In the genomic region with DNA sequence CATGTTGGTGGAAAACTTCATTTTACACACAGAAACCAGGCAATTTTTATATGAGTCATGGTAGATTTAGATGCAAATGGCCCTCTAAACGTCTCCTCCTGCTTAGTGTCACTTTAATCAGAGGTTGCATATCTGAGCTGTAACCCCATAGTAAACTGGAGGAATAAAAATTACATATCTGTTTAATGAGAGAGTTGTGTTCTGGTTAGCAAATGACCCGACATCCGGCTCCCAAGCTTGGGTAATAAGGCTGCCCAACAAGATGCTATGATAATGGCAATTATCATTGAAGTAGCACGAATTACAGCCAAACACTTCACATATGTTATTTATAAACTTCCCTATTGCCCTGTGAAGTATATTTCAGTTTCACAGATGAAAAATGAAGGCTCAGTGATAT, we compare ENCODE assay signal across 25 cellular contexts. TPM values are rescaled to one million over a fixed set of nuclear protein-coding genes. Genes with fewer than 3 reads are reported as not detected.
DNase-seq lines count a peak whose midpoint lies in the region; ATAC-seq, FAIRE-seq and TF ChIP-seq lines count a peak whose summit lies in the region.
"Had no signal": no experiment of that assay in that cellular context is flagged by ENCODE, and none has a peak within 500 bp of the region (broad histone marks: within the 10 kb centered on the region; RNA-seq: fewer than 3 reads in every experiment).

No MANE protein-coding gene starts in this region.

- no peaks in the 10 kb centered on the region for H3K79me2 ChIP-seq in astrocyte (ENCODE audit: insufficient read depth, low read length)
- no peaks in the 10 kb centered on the region for H3K79me2 ChIP-seq in smooth muscle cell (ENCODE audit: low read depth)

- H3K9ac ChIP-seq in astrocyte (ENCODE audit: low read length) (no peak overlapping the region), smooth muscle cell (ENCODE audit: low read depth) (peak overlapping the region; percentile 21)
- H3K9ac ChIP-seq: BLaER1 treated with 17β-estradiol and CSF1 and Interleukin-3, amounts not matched to agents 10 nM and 100 nM had no signal

- peak; percentile 45 for DNase-seq in BE2C
- no peak for DNase-seq in RWPE2 (ENCODE audit: low spot score)
- DNase-seq in astrocyte (ENCODE audit: low read depth), result no peak
- DNase-seq in smooth muscle cell (lab: John Stamatoyannopoulos, UW; ENCODE audit: unreplicated experiment), result no peak
- DNase-seq in pancreas, result no peak
- DNase-seq in nucleus accumbens (lab: John Stamatoyannopoulos, UW), result no peak
- DNase-seq in AG08396 (ENCODE audit: low spot score), result no peak
- DNase-seq: Caco-2; CD4-positive, alpha-beta memory T cell; DMS 273 treated with DMSO at 0.1 percent for 48 hours; GDM1; MV-4-11; NCI-H1105 treated with DMSO at 0.1 percent for 48 hours; NCI-H1694; NCI-H2081; NCI-H2171; NCI-H345; NCI-H524; NCI-H774; NK-92 treated with Interleukin-12 subunit alpha and Interleukin-12 subunit beta, amount 100 ng/mL, for 24 hours had no signal

- no peaks in the 10 kb centered on the region for H3K27me3 Mint-ChIP-seq in astrocyte (ENCODE audit: low read depth, unreplicated experiment)
- H3K27me3 Mint-ChIP-seq: CD4-positive, alpha-beta memory T cell had no signal

- TF ChIP-seq CTCF in BE2C (IDR thresholded peaks at IDR 0.05; ENCODE audit: low read depth, low read length) (no peak), RWPE2 (IDR thresholded peaks at IDR 0.05; ENCODE audit: poor library complexity, severe bottlenecking) (no peak), astrocyte (IDR thresholded peaks at IDR 0.05; ENCODE audit: insufficient read depth, low read depth, low read length) (no peak), smooth muscle cell (IDR thresholded peaks at IDR 0.05; ENCODE audit: borderline replicate concordance, insufficient read depth, poor library complexity, severe bottlenecking) (no peak), pancreas (IDR thresholded peaks at IDR 0.05) (no peak)

- H3K4me1 Mint-ChIP-seq in astrocyte (ENCODE audit: low read depth, unreplicated experiment), result peaks cover 32% of the 10 kb centered on the region
- H3K4me1 Mint-ChIP-seq: IgD-negative memory B cell had no signal

- ATAC-seq in RWPE2 (ENCODE audit: low read depth) (no peak), pancreas (no peak)

- H3K4me1 ChIP-seq in BE2C (peaks cover 38% of the 10 kb centered on the region), RWPE2 (ENCODE audit: insufficient read depth, poor library complexity, severe bottlenecking) (peaks cover 14% of the 10 kb centered on the region), astrocyte (ENCODE audit: insufficient read depth, low read length) (peaks cover 25% of the 10 kb centered on the region), smooth muscle cell (ENCODE audit: low read depth) (peaks cover 22% of the 10 kb centered on the region), pancreas (no peaks in the 10 kb centered on the region)
- H3K4me1 ChIP-seq: BLaER1 treated with 17β-estradiol and CSF1 and Interleukin-3, amounts not matched to agents 10 nM and 100 nM; Caco-2 had no signal

- no peaks in the 10 kb centered on the region for H3F3A ChIP-seq in smooth muscle cell (ENCODE audit: low read depth)

- H3K9me3 Mint-ChIP-seq in astrocyte (ENCODE audit: unreplicated experiment), result peaks cover 11% of the 10 kb centered on the region

- FAIRE-seq in astrocyte (lab: Jason Lieb, UNC) (peak; percentile 60), pancreas (lab: Jason Lieb, UNC) (no peak)
- FAIRE-seq: A549, H1 had no signal

- H4K20me1 ChIP-seq in astrocyte (ENCODE audit: insufficient read depth, low read length), result no peaks in the 10 kb centered on the region
- H4K20me1 ChIP-seq in smooth muscle cell (ENCODE audit: low read depth), result no peaks in the 10 kb centered on the region
- H4K20me1 ChIP-seq: BLaER1 treated with 17β-estradiol and CSF1 and Interleukin-3, amounts not matched to agents 10 nM and 100 nM had no signal

- no peak overlapping the region for H3K4me3 Mint-ChIP-seq in astrocyte (ENCODE audit: unreplicated experiment)
- H3K4me3 Mint-ChIP-seq: IgD-negative memory B cell had no signal

- H3K36me3 ChIP-seq in BE2C (no peaks in the 10 kb centered on the region), RWPE2 (ENCODE audit: low read depth) (no peaks in the 10 kb centered on the region), astrocyte (ENCODE audit: insufficient read depth, low read length) (no peaks in the 10 kb centered on the region), smooth muscle cell (ENCODE audit: low read depth) (no peaks in the 10 kb centered on the region), pancreas (no peaks in the 10 kb centered on the region)
- H3K36me3 ChIP-seq: BLaER1 treated with 17β-estradiol and CSF1 and Interleukin-3, amounts not matched to agents 10 nM and 100 nM; SJSA1 had no signal

- H3K36me3 Mint-ChIP-seq in astrocyte (ENCODE audit: low read depth, unreplicated experiment), result peaks cover 4% of the 10 kb centered on the region
- H3K36me3 Mint-ChIP-seq: CD4-positive, alpha-beta memory T cell; IgD-negative memory B cell had no signal

- H3K27me3 ChIP-seq in BE2C (no peaks in the 10 kb centered on the region), RWPE2 (ENCODE audit: insufficient read depth, poor library complexity, severe bottlenecking) (no peaks in the 10 kb centered on the region), astrocyte (ENCODE audit: insufficient read depth, low read length) (no peaks in the 10 kb centered on the region), smooth muscle cell (ENCODE audit: low read depth) (no peaks in the 10 kb centered on the region), pancreas (peaks cover 0 to 5% (median 0%) of the 10 kb centered on the region in 4 donors)
- H3K27me3 ChIP-seq: SJSA1 had no signal

- intact Hi-C loops in pancreas (cut with DNase I), result no loop called here

- H2AFZ ChIP-seq in astrocyte (ENCODE audit: low read depth, low read length) (no peak overlapping the region), smooth muscle cell (ENCODE audit: low read depth) (no peak overlapping the region)

- H3K27ac ChIP-seq in RWPE2 (ENCODE audit: poor library complexity, severe bottlenecking) (peak overlapping the region; percentile 71), astrocyte (ENCODE audit: low read depth, low read length) (peak overlapping the region; percentile 95), smooth muscle cell (ENCODE audit: low read depth) (peak overlapping the region; percentile 92), pancreas (no peak overlapping the region)
- H3K27ac ChIP-seq: BLaER1 treated with 17β-estradiol and CSF1 and Interleukin-3, amounts not matched to agents 10 nM and 100 nM had no signal

- no peaks in the 10 kb centered on the region for H3K9me3 ChIP-seq in BE2C
- no peaks in the 10 kb centered on the region for H3K9me3 ChIP-seq in RWPE2 (ENCODE audit: severe bottlenecking)
- H3K9me3 ChIP-seq in astrocyte (ENCODE audit: insufficient read depth, low read depth, low read length), result no peaks in the 10 kb centered on the region
- no peaks in the 10 kb centered on the region for H3K9me3 ChIP-seq in smooth muscle cell (replicated peaks; ENCODE audit: low read depth)
- no peaks in the 10 kb centered on the region for H3K9me3 ChIP-seq in pancreas
- H3K9me3 ChIP-seq: A549, Caco-2, SJSA1 had no signal

- peak overlapping the region; percentile 59 for H3K27ac Mint-ChIP-seq in astrocyte (ENCODE audit: unreplicated experiment)
- H3K27ac Mint-ChIP-seq: IgD-negative memory B cell had no signal

- H3K4me2 ChIP-seq in astrocyte (ENCODE audit: low read length) (no peak overlapping the region), smooth muscle cell (peak overlapping the region; percentile 65)
- H3K4me2 ChIP-seq: BLaER1 treated with 17β-estradiol and CSF1 and Interleukin-3, amounts not matched to agents 10 nM and 100 nM had no signal

- 16% methylated on average over 4 of the region's 4 CpGs for WGBS in smooth muscle cell (ENCODE audit: low lambda C conversion rate)
- WGBS in pancreas, 2 donors, result 57 to 68% methylated on average over 4 of the region's 4 CpGs

- H3K4me3 ChIP-seq in BE2C (ENCODE audit: low read depth, low read length) (peak overlapping the region; percentile 17), RWPE2 (ENCODE audit: severe bottlenecking) (no peak overlapping the region), astrocyte (ENCODE audit: insufficient read depth, low read depth, low read length) (no peak overlapping the region), smooth muscle cell (no peak overlapping the region), pancreas (no peak overlapping the region)
- H3K4me3 ChIP-seq: A549; BLaER1 treated with 17β-estradiol and CSF1 and Interleukin-3, amounts not matched to agents 10 nM and 100 nM; SJSA1 had no signal

RNA-seq across cellular contexts. Expression of a gene that starts 10.6 kb away (rescaled TPM):
- 67.4 TPM for polyA plus RNA-seq in BE2C (2012; ENCODE audit: insufficient read depth, insufficient read length, low read depth)
- total RNA-seq in astrocyte (100 and 126 TPM in 2 replicates), smooth muscle cell (54.3 and 61.6 TPM in 2 replicates), pancreas (1 to 10 TPM in 2 of 6 donors, under 1 TPM in 4; 0.03 to 3.7 (median 0.37) TPM)
- polyA plus RNA-seq in smooth muscle cell (32.8 and 40.0 TPM in 2 replicates), pancreas (under 1 TPM; 0.05 to 0.11 TPM)
- total RNA-seq: Caco-2 had no signal
- polyA plus RNA-seq: IgD-negative memory B cell had no signal

Comparison
In these comparisons a context has a peak if more than half of its experiments do, and no peak if none do; other contexts are left out.
1. H3K27ac ChIP-seq: peak in RWPE2 (single experiment), astrocyte (single experiment) and smooth muscle cell (single experiment); none in pancreas (0 of 4).
2. RNA of a gene that starts 10.6 kb away (total RNA-seq): 100 to 126 TPM in astrocyte and 54.3 to 61.6 TPM in smooth muscle cell; 0.03 to 3.7 TPM in pancreas; every median in the first group is over 10 times any median in the second.